11 cellular contexts compared by ENCODE assay signal in genomic region chr14:104293851-104294627, GRCh38.
DNase-seq lines count a peak whose midpoint lies in the region; ATAC-seq and TF ChIP-seq lines count a peak whose summit lies in the region.
"Had no signal": no experiment of that assay in that cellular context is flagged by ENCODE, and none has a peak within 500 bp of the region (broad histone marks: within the 10 kb centered on the region; RNA-seq: fewer than 3 reads in every experiment).

No MANE protein-coding gene starts in this region.

- no peak for ATAC-seq in stimulated activated effector memory CD8-positive, alpha-beta T cell treated with anti-CD3 and anti-CD28 coated beads, Interleukin-12 subunit alpha, Interleukin-12 subunit beta, amount 100 ng/mL, for 72 hours

- no peaks in the 10 kb centered on the region for H3K4me1 ChIP-seq in left ventricle myocardium inferior
- H3K4me1 ChIP-seq: stomach had no signal

- DNase-seq in activated CD8-positive, alpha-beta memory T cell treated with anti-CD3 and anti-CD28 coated beads, Interleukin-2, amount 50 U/mL, for 4 hours: peak; percentile 5
- DNase-seq in activated CD8-positive, alpha-beta memory T cell treated with anti-CD3 and anti-CD28 coated beads, Interleukin-2, amount 50 U/mL, for 48 hours: no peak
- DNase-seq in RPMI8226 (peak; percentile 41), left ventricle myocardium inferior (peak; percentile 4), germinal center (ENCODE audit: low spot score) (no peak), NCI-H345 (lab: John Stamatoyannopoulos, UW) (no peak)
- no peak for DNase-seq in stimulated activated effector memory CD8-positive, alpha-beta T cell treated with anti-CD3 and anti-CD28 coated beads, Interleukin-12 subunit alpha, Interleukin-12 subunit beta, amount 100 ng/mL, for 72 hours (ENCODE audit: low spot score in 2 of 2)
- DNase-seq in activated T-cell treated with anti-CD3 and anti-CD28 coated beads, Interleukin-2, amount 50 U/mL, for 24 hours: no peak
- DNase-seq: foreskin fibroblast, stomach had no signal

- H3K27me3 ChIP-seq in left ventricle myocardium inferior (ENCODE audit: low read depth): peaks cover 61% of the 10 kb centered on the region

- no peak for TF ChIP-seq CTCF in left ventricle myocardium inferior (IDR thresholded peaks at IDR 0.05; ENCODE audit: borderline replicate concordance)

- intact Hi-C loops in left ventricle myocardium inferior (cut with micrococcal nuclease): no loop called here

- H3K9me3 ChIP-seq in left ventricle myocardium inferior (replicated peaks): no peaks in the 10 kb centered on the region
- H3K9me3 ChIP-seq: stomach had no signal

- H3K27ac ChIP-seq in left ventricle myocardium inferior (replicated peaks): no peak overlapping the region
- H3K27ac ChIP-seq: stomach had no signal

- peak overlapping the region; percentile 82 for H3K27ac Mint-ChIP-seq in stimulated activated effector memory CD8-positive, alpha-beta T cell treated with anti-CD3 and anti-CD28 coated beads, Interleukin-12 subunit alpha, Interleukin-12 subunit beta, amount 100 ng/mL, for 72 hours
- H3K27ac Mint-ChIP-seq in activated T-cell treated with anti-CD3 and anti-CD28 coated beads, Interleukin-2, amount 50 U/mL, for 24 hours: no peak overlapping the region

- H3K4me1 Mint-ChIP-seq in stimulated activated effector memory CD8-positive, alpha-beta T cell treated with anti-CD3 and anti-CD28 coated beads, Interleukin-12 subunit alpha, Interleukin-12 subunit beta, amount 100 ng/mL, for 72 hours: no peaks in the 10 kb centered on the region
- no peaks in the 10 kb centered on the region for H3K4me1 Mint-ChIP-seq in activated T-cell treated with anti-CD3 and anti-CD28 coated beads, Interleukin-2, amount 50 U/mL, for 24 hours (ENCODE audit: low read depth)
- H3K4me1 Mint-ChIP-seq: central memory CD8-positive, alpha-beta T cell had no signal

- H3K9me3 Mint-ChIP-seq in stimulated activated effector memory CD8-positive, alpha-beta T cell treated with anti-CD3 and anti-CD28 coated beads, Interleukin-12 subunit alpha, Interleukin-12 subunit beta, amount 100 ng/mL, for 72 hours: no peaks in the 10 kb centered on the region
- no peaks in the 10 kb centered on the region for H3K9me3 Mint-ChIP-seq in activated T-cell treated with anti-CD3 and anti-CD28 coated beads, Interleukin-2, amount 50 U/mL, for 24 hours
- H3K9me3 Mint-ChIP-seq: central memory CD8-positive, alpha-beta T cell had no signal

- no peak overlapping the region for H3K4me3 Mint-ChIP-seq in stimulated activated effector memory CD8-positive, alpha-beta T cell treated with anti-CD3 and anti-CD28 coated beads, Interleukin-12 subunit alpha, Interleukin-12 subunit beta, amount 100 ng/mL, for 72 hours
- no peak overlapping the region for H3K4me3 Mint-ChIP-seq in activated T-cell treated with anti-CD3 and anti-CD28 coated beads, Interleukin-2, amount 50 U/mL, for 24 hours
- H3K4me3 Mint-ChIP-seq: central memory CD8-positive, alpha-beta T cell had no signal

- peaks cover 16% of the 10 kb centered on the region for H3K27me3 Mint-ChIP-seq in activated T-cell treated with anti-CD3 and anti-CD28 coated beads, Interleukin-2, amount 50 U/mL, for 24 hours

- no peak overlapping the region for H3K4me3 ChIP-seq in left ventricle myocardium inferior
- H3K4me3 ChIP-seq: stomach had no signal

- H3K36me3 Mint-ChIP-seq in stimulated activated effector memory CD8-positive, alpha-beta T cell treated with anti-CD3 and anti-CD28 coated beads, Interleukin-12 subunit alpha, Interleukin-12 subunit beta, amount 100 ng/mL, for 72 hours: no peaks in the 10 kb centered on the region
- no peaks in the 10 kb centered on the region for H3K36me3 Mint-ChIP-seq in activated T-cell treated with anti-CD3 and anti-CD28 coated beads, Interleukin-2, amount 50 U/mL, for 24 hours (ENCODE audit: low read depth)

- no peaks in the 10 kb centered on the region for H3K36me3 ChIP-seq in left ventricle myocardium inferior
- H3K36me3 ChIP-seq: stomach had no signal

Comparison
In these comparisons a context has a peak if more than half of its experiments do, and no peak if none do; other contexts are left out.
1. DNase-seq: peak in activated CD8-positive, alpha-beta memory T cell treated with anti-CD3 and anti-CD28 coated beads, Interleukin-2, amount 50 U/mL, for 4 hours (single experiment), RPMI8226 (single experiment) and left ventricle myocardium inferior (single experiment); none in activated CD8-positive, alpha-beta memory T cell treated with anti-CD3 and anti-CD28 coated beads, Interleukin-2, amount 50 U/mL, for 48 hours (single experiment), stimulated activated effector memory CD8-positive, alpha-beta T cell treated with anti-CD3 and anti-CD28 coated beads, Interleukin-12 subunit alpha, Interleukin-12 subunit beta, amount 100 ng/mL, for 72 hours (0 of 2), activated T-cell treated with anti-CD3 and anti-CD28 coated beads, Interleukin-2, amount 50 U/mL, for 24 hours (single experiment), germinal center (single experiment) and NCI-H345 (single experiment).